1 cellular context compared by ENCODE assay signal in genomic region chr2:127422631-127423475, GRCh38.
TF ChIP-seq lines count a peak whose summit lies in the region.

No MANE protein-coding gene starts in this region.

TF ChIP-seq in HEK293, 187 proteins besides CTCF, POLR2A, EP300 and RAD21 (continued from another document):
- no peak for TF ChIP-seq ZNF513 (tag by site-specific recombination; IDR thresholded peaks at IDR 0.05)
- no peak for TF ChIP-seq ZNF146 (tag by site-specific recombination; IDR thresholded peaks at IDR 0.05)
- no peak for TF ChIP-seq PRDM1 (tag by site-specific recombination; IDR thresholded peaks at IDR 0.05)
